Comparison of ENCODE assay signal across 10 cellular contexts in genomic region chr16:80628254-80628653, GRCh38.
"Had no signal": no experiment of that assay in that cellular context is flagged by ENCODE, and none has a peak within 500 bp of the region (broad histone marks: within the 10 kb centered on the region; RNA-seq: fewer than 3 reads in every experiment).

No MANE protein-coding gene starts in this region.

- FAIRE-seq: K562 had no signal

- H3K27ac Mint-ChIP-seq: HFFc6 had no signal

- DNase-seq: GM23248, GOT3, H7, HFFc6, IMR-90, KG1 had no signal

- H3K27ac ChIP-seq: GM23248, HL-60 had no signal

- H3K9me3 ChIP-seq: HAP-1 had no signal

- H3K4me3 ChIP-seq: GM23248, HAP-1, K562 had no signal

- H3K4me1 ChIP-seq: HAP-1 had no signal

- H3K36me3 ChIP-seq: HAP-1 had no signal

- H3K4me3 Mint-ChIP-seq: HFFc6 had no signal

- H3K9ac ChIP-seq: GM23248 had no signal

- ATAC-seq: HCT116, K562 had no signal

- H2AFZ ChIP-seq: GM23248 had no signal
